23 cellular contexts compared by ENCODE assay signal in genomic region chr21:34862951-34863350, GRCh38.
"Had no signal": no experiment of that assay in that cellular context is flagged by ENCODE, and none has a peak within 500 bp of the region (broad histone marks: within the 10 kb centered on the region; RNA-seq: fewer than 3 reads in every experiment).

No MANE protein-coding gene starts in this region.

- DNase-seq: activated B cell treated with CpG ODN at 0.5 μM for 24 hours; activated CD4-positive, alpha-beta T cell treated with anti-CD3 and anti-CD28 coated beads for 4 hours; activated CD8-positive, alpha-beta memory T cell treated with anti-CD3 and anti-CD28 coated beads, Interleukin-2, amount 10 ng/mL, durations not matched to agents 7 days and 5 days; activated CD8-positive, alpha-beta T cell treated with anti-CD3 and anti-CD28 coated beads for 36 hours; activated naive CD8-positive, alpha-beta T cell treated with anti-CD3 and anti-CD28 coated beads for 36 hours; activated T-cell treated with anti-CD3 and anti-CD28 coated beads for 4 hours; colonic mucosa; foreskin keratinocyte; kidney glomerular epithelial cell; left lung; naive B cell; retina; sigmoid colon; stimulated activated CD4-positive, alpha-beta T cell treated with anti-CD3 and anti-CD28 coated beads, Interleukin-2, amount 100 ng/mL, for 48 hours; stimulated activated CD8-positive, alpha-beta memory T cell treated with anti-CD3 and anti-CD28 coated beads, Interleukin-4, amount 100 ng/mL, for 48 hours; stimulated activated naive CD4-positive, alpha-beta T cell; testis; trophoblast cell had no signal

- H3K4me3 Mint-ChIP-seq: activated B cell treated with CpG ODN at 0.5 μM for 24 hours; activated CD8-positive, alpha-beta memory T cell treated with anti-CD3 and anti-CD28 coated beads, Interleukin-2, amount 10 ng/mL, durations not matched to agents 7 days and 5 days; activated CD8-positive, alpha-beta T cell treated with anti-CD3 and anti-CD28 coated beads for 36 hours; activated naive CD8-positive, alpha-beta T cell treated with anti-CD3 and anti-CD28 coated beads for 36 hours; central memory CD8-positive, alpha-beta T cell; naive B cell; T-helper 1 cell treated with Interleukin-12 subunit alpha and Interleukin-12 subunit beta and Interleukin-4 antibody, amounts not matched to agents 30 μg/mL and 1 μg/mL, for 36 hours had no signal

- H3K9me3 ChIP-seq: colonic mucosa, left lung, sigmoid colon, testis, vagina had no signal

- H3K4me3 ChIP-seq: colonic mucosa, left lung, lung, sigmoid colon, testis, vagina had no signal

- H3K4me1 ChIP-seq: sigmoid colon had no signal

- ATAC-seq: activated CD8-positive, alpha-beta memory T cell treated with anti-CD3 and anti-CD28 coated beads, Interleukin-2, amount 10 ng/mL, durations not matched to agents 7 days and 5 days; activated CD8-positive, alpha-beta T cell treated with anti-CD3 and anti-CD28 coated beads for 36 hours had no signal

- H3K27me3 Mint-ChIP-seq: activated B cell treated with CpG ODN at 0.5 μM for 24 hours; activated CD8-positive, alpha-beta memory T cell treated with anti-CD3 and anti-CD28 coated beads, Interleukin-2, amount 10 ng/mL, durations not matched to agents 7 days and 5 days; activated CD8-positive, alpha-beta T cell treated with anti-CD3 and anti-CD28 coated beads for 36 hours; activated naive CD8-positive, alpha-beta T cell treated with anti-CD3 and anti-CD28 coated beads for 36 hours; central memory CD8-positive, alpha-beta T cell; naive B cell had no signal

- H3K27ac Mint-ChIP-seq: activated B cell treated with CpG ODN at 0.5 μM for 24 hours; activated CD8-positive, alpha-beta memory T cell treated with anti-CD3 and anti-CD28 coated beads, Interleukin-2, amount 10 ng/mL, durations not matched to agents 7 days and 5 days; activated CD8-positive, alpha-beta T cell treated with anti-CD3 and anti-CD28 coated beads for 36 hours; activated naive CD8-positive, alpha-beta T cell treated with anti-CD3 and anti-CD28 coated beads for 36 hours; progenitor cell of endocrine pancreas; T-helper 1 cell treated with Interleukin-12 subunit alpha and Interleukin-12 subunit beta and Interleukin-4 antibody, amounts not matched to agents 30 μg/mL and 1 μg/mL, for 36 hours had no signal

- H3K9me3 Mint-ChIP-seq: activated B cell treated with CpG ODN at 0.5 μM for 24 hours; activated CD8-positive, alpha-beta T cell treated with anti-CD3 and anti-CD28 coated beads for 36 hours; activated naive CD8-positive, alpha-beta T cell treated with anti-CD3 and anti-CD28 coated beads for 36 hours; central memory CD8-positive, alpha-beta T cell; naive B cell; T-helper 1 cell treated with Interleukin-12 subunit alpha and Interleukin-12 subunit beta and Interleukin-4 antibody, amounts not matched to agents 30 μg/mL and 1 μg/mL, for 36 hours had no signal

- H3K27ac ChIP-seq: colonic mucosa, sigmoid colon, testis had no signal

- H3K27me3 ChIP-seq: colonic mucosa, foreskin keratinocyte, left lung, sigmoid colon, testis, vagina had no signal

- H3K36me3 ChIP-seq: colonic mucosa had no signal
